32 cellular contexts compared by ENCODE assay signal in the genomic region with DNA sequence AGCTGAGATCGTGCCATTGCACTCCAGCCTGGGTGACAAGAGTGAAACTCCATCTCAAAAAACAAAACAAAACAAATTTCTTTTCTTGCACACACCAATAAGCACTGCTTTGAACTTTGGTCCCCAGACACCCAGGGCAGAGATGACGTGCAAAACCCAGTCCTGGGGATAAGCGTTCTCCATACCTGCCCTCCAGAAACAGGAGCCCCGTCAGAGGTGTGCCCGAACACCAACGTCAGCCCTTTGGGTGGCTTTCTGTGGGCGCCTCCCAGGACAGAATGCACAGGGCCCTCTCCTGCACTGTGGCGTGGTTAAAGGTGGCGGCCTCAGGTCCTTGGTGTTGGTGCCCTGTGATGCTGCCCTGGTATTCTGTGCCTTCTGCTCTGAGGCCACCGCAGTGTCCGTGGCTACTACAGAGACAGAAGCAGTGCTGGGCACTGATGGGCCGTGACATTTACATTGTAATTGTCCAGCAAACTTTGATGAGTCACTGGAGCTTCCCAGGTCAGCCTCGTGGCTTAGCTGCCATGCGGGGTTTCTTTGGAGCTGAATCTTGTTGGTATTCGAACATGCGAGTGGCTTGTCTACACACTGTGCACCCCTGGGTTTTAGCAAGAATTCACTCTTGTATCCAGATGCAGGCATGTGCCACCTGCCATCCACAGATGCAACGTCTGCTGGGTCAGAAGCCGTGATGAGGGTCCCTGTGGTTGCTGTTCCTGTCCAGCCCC. TPM values are rescaled to one million over a fixed set of nuclear protein-coding genes. Genes with fewer than 3 reads are reported as not detected.
"Had no signal": no experiment of that assay in that cellular context is flagged by ENCODE, and none has a peak within 500 bp of the region (broad histone marks: within the 10 kb centered on the region; RNA-seq: fewer than 3 reads in every experiment).

No MANE protein-coding gene starts in this region.

- H3K27me3 Mint-ChIP-seq: memory B cell had no signal

- H3K4me1 ChIP-seq: breast epithelium, esophagus muscularis mucosa, foreskin keratinocyte, heart right ventricle, stomach, thyroid gland, upper lobe of left lung, vagina had no signal

- H3K36me3 Mint-ChIP-seq: activated naive CD4-positive, alpha-beta T cell treated with anti-CD3 and anti-CD28 coated beads, Interleukin-2, amount 50 U/mL, for 24 hours; naive thymus-derived CD8-positive, alpha-beta T cell had no signal

- H3K4me1 Mint-ChIP-seq: activated CD4-positive, alpha-beta T cell treated with anti-CD3 and anti-CD28 coated beads for 36 hours; activated naive CD4-positive, alpha-beta T cell treated with anti-CD3 and anti-CD28 coated beads, Interleukin-2, amount 50 U/mL, for 24 hours; activated naive CD8-positive, alpha-beta T cell treated with anti-CD3 and anti-CD28 coated beads, Interleukin-2, amount 50 U/mL, for 24 hours; memory B cell; neural crest cell; stimulated activated memory B cell treated with anti-CD40 and anti-IgM and Interleukin-4, amounts not matched to agents 10 μg/mL and 1 μg/mL and 100 μg/mL, for 72 hours had no signal

- H3K36me3 ChIP-seq: breast epithelium had no signal

- ATAC-seq: activated CD4-positive, alpha-beta T cell treated with anti-CD3 and anti-CD28 coated beads for 36 hours; activated naive CD8-positive, alpha-beta T cell treated with anti-CD3 and anti-CD28 coated beads, Interleukin-2, amount 50 U/mL, for 24 hours; foreskin keratinocyte; heart right ventricle; left ventricle myocardium superior; naive thymus-derived CD8-positive, alpha-beta T cell; sciatic nerve; stimulated activated memory B cell treated with anti-CD40 and anti-IgM and Interleukin-4, amounts not matched to agents 10 μg/mL and 1 μg/mL and 100 μg/mL, for 72 hours had no signal

- H3K27ac ChIP-seq: breast epithelium, esophagus muscularis mucosa, foreskin keratinocyte, heart right ventricle, stomach, thyroid gland, upper lobe of left lung, vagina had no signal

- H3K27me3 ChIP-seq: breast epithelium, esophagus muscularis mucosa, foreskin keratinocyte, heart right ventricle, stomach, thyroid gland, upper lobe of left lung, vagina had no signal

- DNase-seq: activated CD4-positive, alpha-beta T cell treated with anti-CD3 and anti-CD28 coated beads for 36 hours; activated CD4-positive, alpha-beta T cell treated with anti-CD3 and anti-CD28 coated beads, Interleukin-2, amount 50 U/mL, for 48 hours; activated CD4-positive, CD25-positive, alpha-beta regulatory T cell; activated CD8-positive, alpha-beta memory T cell treated with anti-CD3 and anti-CD28 coated beads for 24 hours; activated gamma-delta T cell; activated naive CD8-positive, alpha-beta T cell treated with anti-CD3 and anti-CD28 coated beads, Interleukin-2, amount 50 U/mL, for 24 hours; amygdala; central memory CD4-positive, alpha-beta T cell; dermis blood vessel endothelial cell; effector CD4-positive, alpha-beta T cell; foreskin keratinocyte; heart right ventricle; left ventricle myocardium superior; naive thymus-derived CD8-positive, alpha-beta T cell; occipital lobe; small intestine; stimulated activated CD4-positive, alpha-beta T cell treated with anti-CD3 and anti-CD28 coated beads, Interleukin-1b, Interleukin-23, amount 100 ng/mL, for 48 hours; stimulated activated CD4-positive, alpha-beta T cell treated with anti-CD3 and anti-CD28 coated beads, Interleukin-4, amount 100 ng/mL, for 4 hours; stimulated activated CD8-positive, alpha-beta memory T cell treated with anti-CD3 and anti-CD28 coated beads, Interleukin-4, amount 100 ng/mL, for 48 hours; stomach; T-helper 1 cell; thyroid gland; upper lobe of left lung had no signal

- H3K9me3 ChIP-seq: breast epithelium, esophagus muscularis mucosa, heart right ventricle, stomach, thyroid gland, upper lobe of left lung, vagina had no signal

- H3K4me3 Mint-ChIP-seq: activated CD4-positive, alpha-beta T cell treated with anti-CD3 and anti-CD28 coated beads for 36 hours; activated naive CD4-positive, alpha-beta T cell treated with anti-CD3 and anti-CD28 coated beads, Interleukin-2, amount 50 U/mL, for 24 hours; activated naive CD8-positive, alpha-beta T cell treated with anti-CD3 and anti-CD28 coated beads, Interleukin-2, amount 50 U/mL, for 24 hours; memory B cell; naive thymus-derived CD8-positive, alpha-beta T cell; neural crest cell; stimulated activated memory B cell treated with anti-CD40 and anti-IgM and Interleukin-4, amounts not matched to agents 10 μg/mL and 1 μg/mL and 100 μg/mL, for 72 hours; T-helper 2 cell treated with Interferon-gamma antibody and Interleukin-4, amounts not matched to agents 5 μg/mL and 100 μg/mL, for 36 hours had no signal

- H3K4me3 ChIP-seq: breast epithelium, esophagus muscularis mucosa, heart right ventricle, stomach, thyroid gland, upper lobe of left lung, vagina had no signal

- H3K27ac Mint-ChIP-seq: activated CD4-positive, alpha-beta T cell treated with anti-CD3 and anti-CD28 coated beads for 36 hours; activated naive CD4-positive, alpha-beta T cell treated with anti-CD3 and anti-CD28 coated beads, Interleukin-2, amount 50 U/mL, for 24 hours; activated naive CD8-positive, alpha-beta T cell treated with anti-CD3 and anti-CD28 coated beads, Interleukin-2, amount 50 U/mL, for 24 hours; memory B cell; naive thymus-derived CD8-positive, alpha-beta T cell; stimulated activated memory B cell treated with anti-CD40 and anti-IgM and Interleukin-4, amounts not matched to agents 10 μg/mL and 1 μg/mL and 100 μg/mL, for 72 hours; T-helper 2 cell treated with Interferon-gamma antibody and Interleukin-4, amounts not matched to agents 5 μg/mL and 100 μg/mL, for 36 hours had no signal

- H3K9me3 Mint-ChIP-seq: activated naive CD4-positive, alpha-beta T cell treated with anti-CD3 and anti-CD28 coated beads, Interleukin-2, amount 50 U/mL, for 24 hours; activated naive CD8-positive, alpha-beta T cell treated with anti-CD3 and anti-CD28 coated beads, Interleukin-2, amount 50 U/mL, for 24 hours; memory B cell; naive thymus-derived CD8-positive, alpha-beta T cell; neural crest cell; stimulated activated memory B cell treated with anti-CD40 and anti-IgM and Interleukin-4, amounts not matched to agents 10 μg/mL and 1 μg/mL and 100 μg/mL, for 72 hours; T-helper 2 cell treated with Interferon-gamma antibody and Interleukin-4, amounts not matched to agents 5 μg/mL and 100 μg/mL, for 36 hours had no signal

RNA-seq across cellular contexts. Expression of a gene that starts 9.8 kb away (rescaled TPM):
- polyA plus RNA-seq: naive thymus-derived CD8-positive, alpha-beta T cell had no signal

RNA-seq across cellular contexts. Expression of a gene that starts 31.9 kb away (rescaled TPM):
- total RNA-seq: activated CD4-positive, alpha-beta T cell treated with anti-CD3 and anti-CD28 coated beads for 36 hours; breast epithelium; dermis blood vessel endothelial cell; esophagus muscularis mucosa; foreskin keratinocyte; left ventricle myocardium superior; naive thymus-derived CD8-positive, alpha-beta T cell; neural crest cell; occipital lobe; sciatic nerve; stomach; thyroid gland; upper lobe of left lung; vagina had no signal
- polyA plus RNA-seq: foreskin keratinocyte; naive thymus-derived CD8-positive, alpha-beta T cell; small intestine; stomach had no signal

RNA-seq across cellular contexts. Expression of a gene that starts 56.6 kb away (rescaled TPM):
- total RNA-seq: activated CD4-positive, alpha-beta T cell treated with anti-CD3 and anti-CD28 coated beads for 36 hours; breast epithelium; dermis blood vessel endothelial cell; esophagus muscularis mucosa; foreskin keratinocyte; heart right ventricle; left ventricle myocardium superior; naive thymus-derived CD8-positive, alpha-beta T cell; neural crest cell; occipital lobe; sciatic nerve; stomach; thyroid gland; upper lobe of left lung; vagina had no signal
- polyA plus RNA-seq: foreskin keratinocyte; heart right ventricle; naive thymus-derived CD8-positive, alpha-beta T cell; small intestine; stomach had no signal
